8 cellular contexts compared by ENCODE assay signal in genomic region chr19:5903054-5903501, GRCh38. TPM values are rescaled to one million over a fixed set of nuclear protein-coding genes. Genes with fewer than 3 reads are reported as not detected.
DNase-seq lines count a peak whose midpoint lies in the region; ATAC-seq lines count a peak whose summit lies in the region.

No MANE protein-coding gene starts in this region.

- H3K9me3 ChIP-seq in iPS DF 6.9 (ENCODE audit: control insufficient read depth, insufficient read depth, low read length) = no peaks in the 10 kb centered on the region

- WGBS in iPS DF 6.9 (ENCODE audit: insufficient coverage, insufficient read length) = no CpG with 5 or more reads among the region's 12 CpGs

- H3K4me1 ChIP-seq in iPS DF 6.9 (ENCODE audit: control insufficient read depth, insufficient read depth, low read length) = no peaks in the 10 kb centered on the region

- peak overlapping the region; percentile 95 for H3K4me3 Mint-ChIP-seq in activated T-helper 17 cell treated with anti-CD3 and anti-CD28 coated beads, Interleukin-2, amount 50 U/mL, for 72 hours
- H3K4me3 Mint-ChIP-seq in stimulated activated memory B cell treated with anti-CD40 and anti-IgM and Interleukin-4, amounts not matched to agents 10 μg/mL and 1 μg/mL and 100 μg/mL, for 72 hours = peak overlapping the region; percentile 95

- H3K27me3 ChIP-seq in iPS DF 6.9 (ENCODE audit: control insufficient read depth, insufficient read depth, low read length) = no peaks in the 10 kb centered on the region

- no peaks in the 10 kb centered on the region for H3K36me3 ChIP-seq in iPS DF 6.9 (ENCODE audit: control insufficient read depth, insufficient read depth, low read length)

- DNase-seq in stimulated activated CD4-positive, alpha-beta T cell treated with anti-CD3 and anti-CD28 coated beads, Interleukin-4, amount 100 ng/mL, for 24 hours = peak; percentile 16
- no peak for DNase-seq in stimulated activated CD4-positive, alpha-beta T cell treated with anti-CD3 and anti-CD28 coated beads, Interleukin-2, amount 100 ng/mL, for 48 hours
- DNase-seq in iPS DF 6.9 (ENCODE audit: low read depth, low spot score) (no peak), NCI-H524 (lab: John Stamatoyannopoulos, UW) (no peak)

- H3K27ac ChIP-seq in iPS DF 6.9 (ENCODE audit: low read length) = no peak overlapping the region

- H3K4me1 Mint-ChIP-seq in activated T-helper 17 cell treated with anti-CD3 and anti-CD28 coated beads, Interleukin-2, amount 50 U/mL, for 72 hours = peaks cover 19% of the 10 kb centered on the region
- peaks cover 51% of the 10 kb centered on the region for H3K4me1 Mint-ChIP-seq in stimulated activated memory B cell treated with anti-CD40 and anti-IgM and Interleukin-4, amounts not matched to agents 10 μg/mL and 1 μg/mL and 100 μg/mL, for 72 hours

- H3K36me3 Mint-ChIP-seq in activated T-helper 17 cell treated with anti-CD3 and anti-CD28 coated beads, Interleukin-2, amount 50 U/mL, for 72 hours (ENCODE audit: low read depth) = peaks cover 31% of the 10 kb centered on the region
- H3K36me3 Mint-ChIP-seq in stimulated activated memory B cell treated with anti-CD40 and anti-IgM and Interleukin-4, amounts not matched to agents 10 μg/mL and 1 μg/mL and 100 μg/mL, for 72 hours = peaks cover 31% of the 10 kb centered on the region

- peak overlapping the region; percentile 99 for H3K27ac Mint-ChIP-seq in activated T-helper 17 cell treated with anti-CD3 and anti-CD28 coated beads, Interleukin-2, amount 50 U/mL, for 72 hours
- peak overlapping the region; percentile 98 for H3K27ac Mint-ChIP-seq in stimulated activated memory B cell treated with anti-CD40 and anti-IgM and Interleukin-4, amounts not matched to agents 10 μg/mL and 1 μg/mL and 100 μg/mL, for 72 hours

- H3K27me3 Mint-ChIP-seq in activated T-helper 17 cell treated with anti-CD3 and anti-CD28 coated beads, Interleukin-2, amount 50 U/mL, for 72 hours = no peaks in the 10 kb centered on the region
- no peaks in the 10 kb centered on the region for H3K27me3 Mint-ChIP-seq in stimulated activated memory B cell treated with anti-CD40 and anti-IgM and Interleukin-4, amounts not matched to agents 10 μg/mL and 1 μg/mL and 100 μg/mL, for 72 hours

- peak overlapping the region; percentile 97 for H3K4me3 ChIP-seq in iPS DF 6.9 (ENCODE audit: low read length)

- H3K9me3 Mint-ChIP-seq in activated T-helper 17 cell treated with anti-CD3 and anti-CD28 coated beads, Interleukin-2, amount 50 U/mL, for 72 hours = no peaks in the 10 kb centered on the region
- no peaks in the 10 kb centered on the region for H3K9me3 Mint-ChIP-seq in stimulated activated memory B cell treated with anti-CD40 and anti-IgM and Interleukin-4, amounts not matched to agents 10 μg/mL and 1 μg/mL and 100 μg/mL, for 72 hours

- ATAC-seq in activated T-helper 17 cell treated with anti-CD3 and anti-CD28 coated beads, Interleukin-2, amount 50 U/mL, for 72 hours (replicated peaks) = no peak
- ATAC-seq in stimulated activated memory B cell treated with anti-CD40 and anti-IgM and Interleukin-4, amounts not matched to agents 10 μg/mL and 1 μg/mL and 100 μg/mL, for 72 hours = no peak
- ATAC-seq in HG03039 (IDR thresholded peaks at IDR 0.05; ENCODE audit: unreplicated experiment) (no peak), GM18870 (IDR thresholded peaks at IDR 0.05; ENCODE audit: unreplicated experiment) (no peak)

RNA-seq across cellular contexts. Expression of gene NDUFA11, which starts 0.5 kb away (rescaled TPM):
- 100 to 1,000 TPM; 162 to 249 TPM for total RNA-seq in activated T-helper 17 cell treated with anti-CD3 and anti-CD28 coated beads, Interleukin-2, amount 50 U/mL, for 72 hours

RNA-seq across cellular contexts. Expression of gene VMAC, which starts 1.6 kb away (rescaled TPM):
- 1 to 10 TPM; 3.7 to 4.4 TPM for total RNA-seq in activated T-helper 17 cell treated with anti-CD3 and anti-CD28 coated beads, Interleukin-2, amount 50 U/mL, for 72 hours

RNA-seq across cellular contexts. Expression of gene CAPS, which starts 11.0 kb away (rescaled TPM):
- 1 to 10 TPM; 3.8 to 5.1 TPM for total RNA-seq in activated T-helper 17 cell treated with anti-CD3 and anti-CD28 coated beads, Interleukin-2, amount 50 U/mL, for 72 hours

RNA-seq across cellular contexts. Expression of gene FUT5, which starts 32.7 kb away (rescaled TPM):
- under 1 TPM in 1 of 2 donors, not detected in 1; 0.48 TPM for total RNA-seq in activated T-helper 17 cell treated with anti-CD3 and anti-CD28 coated beads, Interleukin-2, amount 50 U/mL, for 72 hours

RNA-seq across cellular contexts. Expression of gene FUT3, which starts 51.8 kb away (rescaled TPM):
- total RNA-seq in activated T-helper 17 cell treated with anti-CD3 and anti-CD28 coated beads, Interleukin-2, amount 50 U/mL, for 72 hours = 1 to 10 TPM in 1 of 2 donors, not detected in 1; 1.4 TPM
